In the genomic region with DNA sequence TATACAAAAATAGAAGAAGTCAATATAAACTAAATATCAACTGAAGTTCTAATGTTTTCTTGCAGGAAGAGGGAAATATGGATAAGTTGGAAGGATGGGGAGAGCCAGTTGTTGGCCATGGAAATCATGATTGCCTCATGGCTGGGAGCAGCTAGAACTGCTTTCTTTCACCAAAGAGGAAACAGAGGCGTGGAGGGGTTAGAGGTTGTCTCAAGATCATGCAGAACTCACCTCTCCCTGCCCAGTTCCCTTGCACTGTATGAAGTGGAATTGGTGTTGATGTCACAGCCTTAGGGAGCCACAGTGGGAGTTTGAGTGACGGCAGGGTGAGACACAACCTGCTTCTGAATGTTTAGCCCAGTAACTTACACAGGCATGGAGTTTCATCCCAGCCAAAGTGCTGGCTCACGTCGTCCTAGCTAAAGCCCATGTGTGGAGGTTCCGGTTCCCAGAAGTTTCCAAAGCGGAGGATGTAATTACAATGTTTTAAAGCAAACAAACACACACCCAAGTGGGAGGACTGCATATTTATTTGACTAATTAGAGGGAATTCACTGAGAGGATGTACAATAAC, we compare ENCODE assay signal across 13 cellular contexts.
DNase-seq lines count a peak whose midpoint lies in the region; ATAC-seq and TF ChIP-seq lines count a peak whose summit lies in the region.
"Had no signal": no experiment of that assay in that cellular context is flagged by ENCODE, and none has a peak within 500 bp of the region (broad histone marks: within the 10 kb centered on the region; RNA-seq: fewer than 3 reads in every experiment).

No MANE protein-coding gene starts in this region.

- peak overlapping the region in 1 of 2 experiments; percentile 19 for H3K4me3 ChIP-seq in mesenchymal stem cell (ENCODE audit: insufficient read depth in 1 of 2, low read depth in 1 of 2, low read length in 2 of 2)
- no peak overlapping the region for H3K4me3 ChIP-seq in tibial nerve
- no peak overlapping the region for H3K4me3 ChIP-seq in BE2C (ENCODE audit: low read depth, low read length)

- H3K9ac ChIP-seq in mesenchymal stem cell (ENCODE audit: low read length), result peak overlapping the region; percentile 80
- H3K9ac ChIP-seq: parathyroid adenoma had no signal

- no peak overlapping the region for H2AFZ ChIP-seq in mesenchymal stem cell (ENCODE audit: low read depth, low read length)
- H2AFZ ChIP-seq: parathyroid adenoma had no signal

- H3K36me3 ChIP-seq in mesenchymal stem cell (ENCODE audit: control insufficient read depth in 1 of 2, insufficient read depth in 2 of 2, low read depth in 1 of 2, low read length in 2 of 2) (no peaks in the 10 kb centered on the region), tibial nerve (no peaks in the 10 kb centered on the region), BE2C (no peaks in the 10 kb centered on the region)

- H2BK12ac ChIP-seq in mesenchymal stem cell (ENCODE audit: low read length in 2 of 2), result peak overlapping the region; percentile 55 to 79

- H3K4me1 ChIP-seq in mesenchymal stem cell (ENCODE audit: control insufficient read depth, insufficient read depth, low read depth, low read length) (peaks cover 9% of the 10 kb centered on the region), tibial nerve (peaks cover 0 to 54% (median 30%) of the 10 kb centered on the region in 4 donors), BE2C (no peaks in the 10 kb centered on the region)
- H3K4me1 ChIP-seq: parathyroid adenoma had no signal

- no peak overlapping the region for H2AK5ac ChIP-seq in mesenchymal stem cell (ENCODE audit: low read length, severe bottlenecking)

- peak in 1 of 2 donors; percentile 8 for TF ChIP-seq EP300 in tibial nerve (IDR thresholded peaks at IDR 0.05)

- WGBS in mesenchymal stem cell, result 98% methylated on average over 2 of the region's 6 CpGs
- WGBS in tibial nerve, 2 donors, result 24 to 28% methylated on average over 6 of the region's 6 CpGs

- H3K9me3 ChIP-seq in mesenchymal stem cell (ENCODE audit: control insufficient read depth, low read length), result no peaks in the 10 kb centered on the region
- H3K9me3 ChIP-seq in tibial nerve, result no peaks in the 10 kb centered on the region
- no peaks in the 10 kb centered on the region for H3K9me3 ChIP-seq in BE2C

- no peak overlapping the region for H2BK15ac ChIP-seq in mesenchymal stem cell (ENCODE audit: low read depth, poor library complexity, severe bottlenecking)

- no peaks in the 10 kb centered on the region for H3K9me3 Mint-ChIP-seq in type B pancreatic cell
- H3K9me3 Mint-ChIP-seq: activated CD4-positive, alpha-beta T cell treated with anti-CD3 and anti-CD28 coated beads, Interleukin-2, amount 10 ng/mL, durations not matched to agents 24 days and 14 days; T-helper 1 cell treated with Interleukin-12 subunit alpha and Interleukin-12 subunit beta and Interleukin-4 antibody, amounts not matched to agents 30 μg/mL and 1 μg/mL, for 36 hours had no signal

- TF ChIP-seq CTCF in tibial nerve (IDR thresholded peaks at IDR 0.05), result no peak
- no peak for TF ChIP-seq CTCF in type B pancreatic cell (conservative IDR thresholded peaks at IDR 0.05)
- no peak for TF ChIP-seq CTCF in BE2C (IDR thresholded peaks at IDR 0.05; ENCODE audit: low read depth, low read length)

- no peak overlapping the region for H3K4ac ChIP-seq in mesenchymal stem cell (ENCODE audit: low read depth in 1 of 2, low read length in 2 of 2)

- peak overlapping the region in 1 of 2 experiments; percentile 34 for H3K23ac ChIP-seq in mesenchymal stem cell (ENCODE audit: low read length in 2 of 2)

- H3K4me2 ChIP-seq in mesenchymal stem cell (ENCODE audit: low read length, poor library complexity, severe bottlenecking), result no peak overlapping the region

- H3K36me3 Mint-ChIP-seq in type B pancreatic cell, result no peaks in the 10 kb centered on the region

- H3K27ac ChIP-seq in mesenchymal stem cell (ENCODE audit: low read length, poor library complexity, severe bottlenecking), result no peak overlapping the region
- H3K27ac ChIP-seq in tibial nerve, result peak overlapping the region in 3 of 4 donors; percentile 54 to 84 (median 79)
- H3K27ac ChIP-seq: parathyroid adenoma had no signal

- DNase-seq in NCI-H460 (ENCODE audit: extremely low read depth, low read depth) (peak; percentile 97), mesenchymal stem cell (peak; percentile 73), tibial nerve (ENCODE audit: low spot score in 2 of 2) (peak; percentile 29 to 52), NCI-H446 treated with DMSO at 0.1 percent for 48 hours (lab: John Stamatoyannopoulos, UW) (no peak), type B pancreatic cell (ENCODE audit: extremely low spot score, unreplicated experiment) (no peak), NK-92 (lab: John Stamatoyannopoulos, UW; ENCODE audit: unreplicated experiment) (no peak), BE2C (no peak)
- DNase-seq: activated CD4-positive, alpha-beta T cell treated with anti-CD3 and anti-CD28 coated beads, Interleukin-2, amount 10 ng/mL, durations not matched to agents 24 days and 14 days; activated effector memory CD4-positive, alpha-beta T cell treated with Interleukin-2 at 50 U/mL for 16 hours; stimulated activated CD4-positive, alpha-beta T cell treated with anti-CD3 and anti-CD28 coated beads, Interleukin-4, amount 100 ng/mL, for 1 hour had no signal

- no peak overlapping the region for H3K4me3 Mint-ChIP-seq in type B pancreatic cell
- H3K4me3 Mint-ChIP-seq: activated CD4-positive, alpha-beta T cell treated with anti-CD3 and anti-CD28 coated beads, Interleukin-2, amount 10 ng/mL, durations not matched to agents 24 days and 14 days; T-helper 1 cell treated with Interleukin-12 subunit alpha and Interleukin-12 subunit beta and Interleukin-4 antibody, amounts not matched to agents 30 μg/mL and 1 μg/mL, for 36 hours had no signal

- H3K4me1 Mint-ChIP-seq in type B pancreatic cell (ENCODE audit: unreplicated experiment), result peaks cover 40% of the 10 kb centered on the region
- H3K4me1 Mint-ChIP-seq: activated CD4-positive, alpha-beta T cell treated with anti-CD3 and anti-CD28 coated beads, Interleukin-2, amount 10 ng/mL, durations not matched to agents 24 days and 14 days had no signal

- H2BK120ac ChIP-seq in mesenchymal stem cell (ENCODE audit: low read depth, low read length), result no peak overlapping the region

- H2BK5ac ChIP-seq in mesenchymal stem cell (ENCODE audit: low read depth, low read length, poor library complexity, severe bottlenecking), result no peak overlapping the region

- TF ChIP-seq POLR2A in tibial nerve (IDR thresholded peaks at IDR 0.05), result no peak

- H3K79me1 ChIP-seq in mesenchymal stem cell (replicated peaks; ENCODE audit: low read length, poor library complexity, severe bottlenecking), result no peaks in the 10 kb centered on the region

- peak overlapping the region in 1 of 2 experiments; percentile 61 for H3K18ac ChIP-seq in mesenchymal stem cell (ENCODE audit: low read depth in 1 of 2, low read length in 2 of 2)

- no peak overlapping the region for H4K91ac ChIP-seq in mesenchymal stem cell (ENCODE audit: low read length)

- H3K27me3 ChIP-seq in mesenchymal stem cell (ENCODE audit: control insufficient read depth in 1 of 2, insufficient read depth in 1 of 2, low read length in 2 of 2), result no peaks in the 10 kb centered on the region
- H3K27me3 ChIP-seq in tibial nerve, result no peaks in the 10 kb centered on the region
- no peaks in the 10 kb centered on the region for H3K27me3 ChIP-seq in BE2C

- H3K27ac Mint-ChIP-seq in type B pancreatic cell, result no peak overlapping the region
- H3K27ac Mint-ChIP-seq: activated CD4-positive, alpha-beta T cell treated with anti-CD3 and anti-CD28 coated beads, Interleukin-2, amount 10 ng/mL, durations not matched to agents 24 days and 14 days; T-helper 1 cell treated with Interleukin-12 subunit alpha and Interleukin-12 subunit beta and Interleukin-4 antibody, amounts not matched to agents 30 μg/mL and 1 μg/mL, for 36 hours had no signal

- no peaks in the 10 kb centered on the region for H3K27me3 Mint-ChIP-seq in type B pancreatic cell
- H3K27me3 Mint-ChIP-seq: activated CD4-positive, alpha-beta T cell treated with anti-CD3 and anti-CD28 coated beads, Interleukin-2, amount 10 ng/mL, durations not matched to agents 24 days and 14 days had no signal

- ATAC-seq in esophagus mucosa, result peak; percentile 57

- no peak overlapping the region for H3K14ac ChIP-seq in mesenchymal stem cell (ENCODE audit: low read length in 2 of 2)

- peak overlapping the region; percentile 71 for H4K8ac ChIP-seq in mesenchymal stem cell (ENCODE audit: low read length)

Comparison
In these comparisons a context has a peak if more than half of its experiments do, and no peak if none do; other contexts are left out.
1. DNase-seq: peak in NCI-H460 (single experiment), mesenchymal stem cell (single experiment) and tibial nerve (2 of 2); none in NCI-H446 treated with DMSO at 0.1 percent for 48 hours (single experiment), type B pancreatic cell (single experiment), NK-92 (single experiment) and BE2C (single experiment).